In the genomic region with DNA sequence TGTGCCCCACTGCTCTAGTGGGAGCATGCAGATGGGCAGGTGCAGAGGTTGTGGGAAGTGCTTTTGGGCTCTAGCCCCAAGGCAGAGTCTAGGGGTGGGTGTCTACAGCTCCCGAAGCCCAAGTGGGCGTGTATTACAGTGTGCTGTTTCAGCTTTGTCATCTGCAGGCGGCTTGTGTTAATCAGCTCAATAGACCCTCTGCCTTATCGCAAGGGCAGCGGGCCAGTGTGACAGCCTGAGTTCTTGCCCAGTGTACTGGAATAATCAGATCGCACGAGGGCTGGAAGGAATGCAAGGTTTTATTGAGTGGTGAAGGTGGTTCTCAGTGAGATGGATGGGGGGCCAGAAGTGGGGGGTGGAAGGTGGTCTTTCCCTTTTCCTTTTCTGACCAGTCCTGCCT, we compare ENCODE assay signal across 27 cellular contexts.
"Had no signal": no experiment of that assay in that cellular context is flagged by ENCODE, and none has a peak within 500 bp of the region (broad histone marks: within the 10 kb centered on the region; RNA-seq: fewer than 3 reads in every experiment).

No MANE protein-coding gene starts in this region.

- H3K27ac ChIP-seq: dorsolateral prefrontal cortex, epithelial cell of prostate, esophagus squamous epithelium, gastroesophageal sphincter, left ventricle myocardium inferior, parathyroid adenoma, psoas muscle, right atrium auricular region, sigmoid colon, skin epidermis, stomach, thoracic aorta had no signal

- H3K4me3 Mint-ChIP-seq: effector memory CD8-positive, alpha-beta T cell; immature natural killer cell; natural killer cell treated with Interleukin-12 subunit alpha and Interleukin-12 subunit beta and Interleukin-15 and Interleukin-18, amount 100 ng/mL, for 72 hours had no signal

- H3K27me3 Mint-ChIP-seq: effector memory CD8-positive, alpha-beta T cell had no signal

- H3K36me3 ChIP-seq: esophagus squamous epithelium, gastroesophageal sphincter, left ventricle myocardium inferior, right atrium auricular region, sigmoid colon, stomach, thoracic aorta had no signal

- H3K27ac Mint-ChIP-seq: effector memory CD8-positive, alpha-beta T cell; immature natural killer cell; natural killer cell treated with Interleukin-12 subunit alpha and Interleukin-12 subunit beta and Interleukin-15 and Interleukin-18, amount 100 ng/mL, for 72 hours had no signal

- H2AFZ ChIP-seq: parathyroid adenoma had no signal

- H3K4me1 ChIP-seq: esophagus squamous epithelium, gastroesophageal sphincter, left ventricle myocardium inferior, parathyroid adenoma, psoas muscle, right atrium auricular region, sigmoid colon, stomach had no signal

- FAIRE-seq: keratinocyte had no signal

- DNase-seq: cortex of kidney; dorsolateral prefrontal cortex; effector memory CD8-positive, alpha-beta T cell; esophagus squamous epithelium; foreskin fibroblast; glutamatergic neuron; immature natural killer cell; left cardiac atrium; left ventricle myocardium inferior; mesenchymal stem cell; midbrain; psoas muscle; sigmoid colon; stimulated activated CD4-positive, alpha-beta T cell treated with anti-CD3 and anti-CD28 coated beads, Interleukin-12 subunit alpha, Interleukin-12 subunit beta, amount 100 ng/mL, for 4 hours; stimulated activated naive CD4-positive, alpha-beta T cell; stomach; substantia nigra; trophoblast cell had no signal

- H3K4me3 ChIP-seq: dorsolateral prefrontal cortex, esophagus squamous epithelium, gastroesophageal sphincter, left ventricle myocardium inferior, lung, psoas muscle, right atrium auricular region, sigmoid colon, skin epidermis, stomach, thoracic aorta had no signal

- H3K36me3 Mint-ChIP-seq: immature natural killer cell; natural killer cell treated with Interleukin-12 subunit alpha and Interleukin-12 subunit beta and Interleukin-15 and Interleukin-18, amount 100 ng/mL, for 72 hours had no signal

- H3K9me3 ChIP-seq: esophagus squamous epithelium, gastroesophageal sphincter, left ventricle myocardium inferior, psoas muscle, sigmoid colon, thoracic aorta had no signal

- H3K4me1 Mint-ChIP-seq: immature natural killer cell had no signal

- H3K27me3 ChIP-seq: esophagus squamous epithelium, gastroesophageal sphincter, right atrium auricular region, sigmoid colon, stomach had no signal

- H3K9ac ChIP-seq: parathyroid adenoma had no signal
